1 cellular context compared by ENCODE assay signal in genomic region chr1:231329483-231329882, GRCh38.
TF ChIP-seq lines count a peak whose summit lies in the region.

No MANE protein-coding gene starts in this region.

TF ChIP-seq in GM12878, 131 proteins besides CTCF, POLR2A, EP300 and RAD21 (continued from another document and continues in another):
- TF ChIP-seq ZBTB40 (IDR thresholded peaks at IDR 0.05; ENCODE audit: borderline replicate concordance) (no peak), ZNF207 (IDR thresholded peaks at IDR 0.05; ENCODE audit: borderline replicate concordance) (no peak), YY1 (IDR thresholded peaks at IDR 0.05; ENCODE audit: low read depth, low read length) (no peak), EGR1 (IDR thresholded peaks at IDR 0.05; ENCODE audit: borderline replicate concordance in 1 of 2, low read depth in 2 of 2, low read length in 2 of 2) (no peak), RUNX3 (IDR thresholded peaks at IDR 0.05; ENCODE audit: low read length) (peak; percentile 73), CREB1 (IDR thresholded peaks at IDR 0.05; ENCODE audit: low read depth) (peak; percentile 42; the same call in 1 of the 2 replicates), NFIC (IDR thresholded peaks at IDR 0.05; ENCODE audit: low read depth, low read length) (peak; percentile 69; the same call in 1 of the 2 replicates), ELK1 (IDR thresholded peaks at IDR 0.05; ENCODE audit: low read depth, low read length) (no peak), MYB (IDR thresholded peaks at IDR 0.05; ENCODE audit: borderline replicate concordance, low read depth, low read length) (no peak), CBX3 (IDR thresholded peaks at IDR 0.05; ENCODE audit: borderline replicate concordance, low read depth) (no peak), BMI1 (IDR thresholded peaks at IDR 0.05; ENCODE audit: borderline replicate concordance) (no peak), GATAD2B (conservative IDR thresholded peaks at IDR 0.05; ENCODE audit: low read depth) (no peak), MXI1 (IDR thresholded peaks at IDR 0.05; ENCODE audit: low read depth, low read length) (no peak), CEBPZ (IDR thresholded peaks at IDR 0.05; ENCODE audit: low read depth, low read length) (no peak), RFX5 (IDR thresholded peaks at IDR 0.05; ENCODE audit: low read depth, low read length) (no peak), MEF2A (IDR thresholded peaks at IDR 0.05; ENCODE audit: insufficient read depth, low read depth, low read length) (peak; percentile 88), IRF4 (IDR thresholded peaks at IDR 0.05; ENCODE audit: low read depth, low read length) (no peak), CEBPB (IDR thresholded peaks at IDR 0.05; ENCODE audit: borderline replicate concordance in 1 of 2, low read depth in 2 of 2, low read length in 2 of 2) (no peak), ZNF384 (IDR thresholded peaks at IDR 0.05; ENCODE audit: borderline replicate concordance, low read depth, low read length) (no peak), PML (IDR thresholded peaks at IDR 0.05; ENCODE audit: low read length) (0 out of 2 replicates have a peak, but pooled peaks have one; percentile 38), IKZF1 (conservative IDR thresholded peaks at IDR 0.05) (no peak), ZBTB4 (CRISPR knock-in tag; IDR thresholded peaks at IDR 0.05) (no peak), POLR2AphosphoS2 (IDR thresholded peaks at IDR 0.05; ENCODE audit: low read depth, low read length) (no peak), BCL11A (IDR thresholded peaks at IDR 0.05; ENCODE audit: low read depth, low read length) (no peak; the same call in 1 of the 2 replicates), NRF1 (conservative IDR thresholded peaks at IDR 0.05; ENCODE audit: low read depth, low read length) (no peak), ZZZ3 (IDR thresholded peaks at IDR 0.05; ENCODE audit: control insufficient read depth, insufficient read length, low read depth) (no peak), SIN3A (IDR thresholded peaks at IDR 0.05; ENCODE audit: low read depth, low read length) (no peak), MEF2B (IDR thresholded peaks at IDR 0.05; ENCODE audit: partially characterized antibody, poor library complexity, severe bottlenecking) (peak; percentile 36), CHD4 (IDR thresholded peaks at IDR 0.05) (no peak), REST (IDR thresholded peaks at IDR 0.05; ENCODE audit: low read depth, low read length) (no peak), ZNF622 (IDR thresholded peaks at IDR 0.05) (no peak), NFXL1 (IDR thresholded peaks at IDR 0.05; ENCODE audit: borderline replicate concordance) (no peak), SIX5 (IDR thresholded peaks at IDR 0.05; ENCODE audit: low read depth, low read length, severe bottlenecking) (no peak), MAX (IDR thresholded peaks at IDR 0.05; ENCODE audit: low read depth, low read length) (no peak), TCF12 (IDR thresholded peaks at IDR 0.05; ENCODE audit: low read depth, low read length) (no peak), SRF (IDR thresholded peaks at IDR 0.05; ENCODE audit: low read depth in 2 of 2, low read length in 2 of 2) (no peak), ESRRA (IDR thresholded peaks at IDR 0.05; ENCODE audit: low read length) (no peak), NR2C2 (IDR thresholded peaks at IDR 0.05; ENCODE audit: borderline replicate concordance, control insufficient read depth, insufficient read length, low read depth) (no peak), CHD2 (IDR thresholded peaks at IDR 0.05; ENCODE audit: borderline replicate concordance, low read depth, low read length) (no peak), DPF2 (IDR thresholded peaks at IDR 0.05) (no peak), MLLT1 (IDR thresholded peaks at IDR 0.05) (no peak), SP1 (IDR thresholded peaks at IDR 0.05; ENCODE audit: low read depth, low read length) (no peak), GABPA (IDR thresholded peaks at IDR 0.05; ENCODE audit: low read depth) (no peak), SMAD1 (IDR thresholded peaks at IDR 0.05; ENCODE audit: low read depth, partially characterized antibody) (no peak), MTA2 (IDR thresholded peaks at IDR 0.05; ENCODE audit: low read depth) (peak; percentile 43; the same call in 1 of the 2 replicates), TAF1 (IDR thresholded peaks at IDR 0.05; ENCODE audit: borderline replicate concordance, low read depth, low read length) (no peak), FOXM1 (IDR thresholded peaks at IDR 0.05; ENCODE audit: low read depth, low read length) (peak; percentile 57; the same call in 1 of the 2 replicates), MTA3 (IDR thresholded peaks at IDR 0.05; ENCODE audit: borderline replicate concordance, low read length) (no peak), IKZF2 (IDR thresholded peaks at IDR 0.05) (0 out of 4 replicates have a peak, but pooled peaks of 1 of the 2 experiments have one; percentile 18), ZSCAN29 (IDR thresholded peaks at IDR 0.05) (no peak)
